Comparison of ENCODE assay signal across 8 cellular contexts in the genomic region with DNA sequence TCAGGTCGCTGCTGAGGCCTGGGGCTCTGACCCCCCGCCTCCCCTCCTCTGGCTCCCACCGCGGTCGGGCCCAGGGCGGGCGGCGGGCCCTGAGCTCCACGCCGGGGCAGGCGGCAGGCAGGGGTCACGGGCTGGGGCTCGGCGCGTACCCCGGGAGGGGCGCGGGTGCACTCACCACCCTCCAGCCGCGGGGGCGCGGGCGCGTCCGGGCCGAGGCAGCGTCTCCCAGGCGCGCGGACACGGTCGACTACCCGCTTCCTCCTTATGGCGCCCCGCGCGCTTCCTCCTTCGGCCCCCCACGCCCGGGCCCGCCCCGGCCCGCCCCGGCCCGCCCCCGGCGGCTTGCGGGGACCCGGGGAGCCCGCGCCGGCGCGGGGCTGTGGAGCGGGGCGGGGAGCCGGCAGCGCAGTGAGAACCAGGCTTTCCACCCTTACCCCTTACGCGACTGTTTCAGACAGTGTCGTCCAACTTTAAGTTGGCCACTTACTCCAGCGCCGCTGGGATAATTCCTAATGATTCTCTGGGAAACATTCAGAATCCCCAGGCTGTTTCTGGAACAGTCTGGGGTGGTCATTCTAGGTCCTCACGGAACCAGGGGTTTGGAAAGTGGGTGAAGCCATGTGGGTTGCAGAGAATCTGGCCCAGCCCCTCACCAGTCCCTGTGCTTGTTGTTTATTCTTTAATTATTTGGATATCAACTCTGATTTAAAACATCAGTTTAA. TPM values are rescaled to one million over a fixed set of nuclear protein-coding genes. Genes with fewer than 3 reads are reported as not detected.
DNase-seq lines count a peak whose midpoint lies in the region; ATAC-seq, FAIRE-seq and TF ChIP-seq lines count a peak whose summit lies in the region.

A gene (minus strand): TSS at position 264 of the 722 bp plus-strand sequence. CDS start 24,353 bp downstream, outside the sequence.

- H3K4me1 ChIP-seq in endothelial cell of umbilical vein (ENCODE audit: control insufficient read depth, extremely low read depth, insufficient read depth, low read length) (peaks cover 13% of the 10 kb centered on the region), mucosa of rectum (ENCODE audit: control insufficient read depth in 2 of 2, insufficient read depth in 2 of 2, low read length in 2 of 2) (peaks cover 28 to 30% of the 10 kb centered on the region in 2 donors)

- no peak for TF ChIP-seq CTCF in AG04450 (IDR thresholded peaks at IDR 0.05; ENCODE audit: low read depth, low read length)
- no peak for TF ChIP-seq CTCF in endothelial cell of umbilical vein (IDR thresholded peaks at IDR 0.05; ENCODE audit: extremely low read depth in 1 of 2, insufficient read depth in 1 of 2, low read depth in 1 of 2, low read length in 2 of 2)
- no peak for TF ChIP-seq CTCF in type B pancreatic cell (conservative IDR thresholded peaks at IDR 0.05)

- H3K4me3 ChIP-seq in AG04450 (ENCODE audit: low read depth, low read length) (peak within 1 kb of the TSS; percentile 73), endothelial cell of umbilical vein (replicated peaks in 1 of 3; ENCODE audit: insufficient read depth in 1 of 3, low read depth in 1 of 3, low read length in 3 of 3) (peak within 1 kb of the TSS; percentile 52 to 72 (median 59)), mucosa of rectum (ENCODE audit: low read length in 2 of 2) (peak within 1 kb of the TSS; percentile 53 to 79)

- intact Hi-C loops in activated CD4-positive, alpha-beta memory T cell treated with anti-CD3 and anti-CD28 coated beads for 36 hours (cut with micrococcal nuclease) = loop anchor here (5.0 to 10.0 kb wide), 2 partner anchors 147 to 690 kb away; a partner anchor contains a TSS
- intact Hi-C loops in endothelial cell of umbilical vein (cut with micrococcal nuclease) = loop anchor here (10.0 kb wide), 1 partner anchor 140 kb away; a partner anchor contains a TSS

- peak within 1 kb of the TSS; percentile 76 for H3K4me3 Mint-ChIP-seq in activated CD4-positive, alpha-beta memory T cell treated with anti-CD3 and anti-CD28 coated beads for 36 hours
- peak within 1 kb of the TSS; percentile 89 for H3K4me3 Mint-ChIP-seq in type B pancreatic cell

- H3K4me1 Mint-ChIP-seq in activated CD4-positive, alpha-beta memory T cell treated with anti-CD3 and anti-CD28 coated beads for 36 hours (ENCODE audit: low read depth) = peaks cover 64% of the 10 kb centered on the region
- peaks cover 36% of the 10 kb centered on the region for H3K4me1 Mint-ChIP-seq in type B pancreatic cell (ENCODE audit: unreplicated experiment)

- peak within 1 kb of the TSS; percentile 5 for H3K27ac Mint-ChIP-seq in activated CD4-positive, alpha-beta memory T cell treated with anti-CD3 and anti-CD28 coated beads for 36 hours
- peak within 1 kb of the TSS; percentile 83 for H3K27ac Mint-ChIP-seq in type B pancreatic cell

- BruUV-seq in endothelial cell of umbilical vein (replicated peaks; lab: Mats Ljungman, UMichigan) = no TSS peak

- peaks cover 32% of the 10 kb centered on the region for H3K36me3 ChIP-seq in KOPT-K1 (ENCODE audit: insufficient read depth, low read length)
- H3K36me3 ChIP-seq in endothelial cell of umbilical vein (ENCODE audit: control insufficient read depth in 2 of 2, extremely low read depth in 1 of 2, insufficient read depth in 2 of 2, low read length in 2 of 2) = no peaks in the 10 kb centered on the region
- H3K36me3 ChIP-seq in mucosa of rectum (ENCODE audit: control insufficient read depth in 2 of 2, insufficient read depth in 2 of 2, low read length in 2 of 2) = no peaks in the 10 kb centered on the region

- DNase-seq in AG04450 (ENCODE audit: low read depth, low spot score) = no peak
- DNase-seq in activated CD4-positive, alpha-beta memory T cell treated with anti-CD3 and anti-CD28 coated beads for 36 hours = peak; percentile 51
- peak; percentile 22 for DNase-seq in endothelial cell of umbilical vein (ENCODE audit: low read depth, low spot score)
- DNase-seq in type B pancreatic cell (ENCODE audit: extremely low spot score, unreplicated experiment) = peak; percentile 72

- CTCF ChIA-PET in AG04450 (lab: Charles Lee) = interaction anchor here (0.6 to 1.2 kb wide), 3 partner anchors 10 to 216 kb away, joined by 3 to 6 read pairs (median 3); no protein-coding TSS in a partner anchor
- CTCF ChIA-PET in activated CD4-positive, alpha-beta memory T cell treated with anti-CD3 and anti-CD28 coated beads for 36 hours (lab: Charles Lee) = interaction anchor here (1.1 to 5.1 kb wide), 6 partner anchors 11 to 603 kb away, joined by 3 to 35 read pairs (median 10); no protein-coding TSS in a partner anchor
- CTCF ChIA-PET in endothelial cell of umbilical vein (lab: Charles Lee) = interaction anchor here (0.7 to 2.0 kb wide), 8 partner anchors 11 to 304 kb away, joined by 3 to 9 read pairs (median 4); a partner anchor contains a TSS

- H3K27ac ChIP-seq in AG04450 (ENCODE audit: low read depth, low read length) (peak within 1 kb of the TSS; percentile 11), KOPT-K1 (ENCODE audit: low read depth, low read length, poor library complexity, severe bottlenecking) (peak within 1 kb of the TSS; percentile 100), endothelial cell of umbilical vein (ENCODE audit: insufficient read depth, low read depth, low read length) (peak within 1 kb of the TSS; percentile 34), mucosa of rectum (ENCODE audit: low read depth in 2 of 2, low read length in 2 of 2) (peak within 1 kb of the TSS; percentile 40 to 63)

- no peaks in the 10 kb centered on the region for H3K9me1 ChIP-seq in endothelial cell of umbilical vein (replicated peaks; ENCODE audit: control insufficient read depth, extremely low read depth, insufficient read depth, low read length)

- peak within 1 kb of the TSS; percentile 75 for H3K4me2 ChIP-seq in endothelial cell of umbilical vein (ENCODE audit: insufficient read depth, low read length)

- dilution Hi-C loops in endothelial cell of umbilical vein (cut with MboI; ENCODE audit: extremely low pct_ligation_motif_present, low sequenced_read_pairs) = no loop called here

- FAIRE-seq in endothelial cell of umbilical vein (lab: Jason Lieb, UNC) = no peak

- H3K27me3 Mint-ChIP-seq in activated CD4-positive, alpha-beta memory T cell treated with anti-CD3 and anti-CD28 coated beads for 36 hours = peaks cover 7% of the 10 kb centered on the region
- peaks cover 3% of the 10 kb centered on the region for H3K27me3 Mint-ChIP-seq in type B pancreatic cell

- no peaks in the 10 kb centered on the region for H4K20me1 ChIP-seq in endothelial cell of umbilical vein (replicated peaks; ENCODE audit: control insufficient read depth, extremely low read depth, insufficient read depth, low read length)

- peaks cover 3% of the 10 kb centered on the region for H3K36me3 Mint-ChIP-seq in activated CD4-positive, alpha-beta memory T cell treated with anti-CD3 and anti-CD28 coated beads for 36 hours
- no peaks in the 10 kb centered on the region for H3K36me3 Mint-ChIP-seq in type B pancreatic cell

- ATAC-seq in GM18868 (IDR thresholded peaks at IDR 0.05; ENCODE audit: unreplicated experiment) (peak; percentile 37), HG03025 (IDR thresholded peaks at IDR 0.05; ENCODE audit: low FRiP score, unreplicated experiment) (no peak)

- H3K79me2 ChIP-seq in endothelial cell of umbilical vein (ENCODE audit: control insufficient read depth, insufficient read depth, low read length) = peaks cover 30% of the 10 kb centered on the region

- no peaks in the 10 kb centered on the region for H3K9me3 ChIP-seq in AG04450 (ENCODE audit: control insufficient read depth, insufficient read depth, low read length)
- no peaks in the 10 kb centered on the region for H3K9me3 ChIP-seq in KOPT-K1 (ENCODE audit: insufficient read depth, low read length, poor library complexity, severe bottlenecking)
- H3K9me3 ChIP-seq in endothelial cell of umbilical vein (replicated peaks; ENCODE audit: control insufficient read depth, insufficient read depth, low read length) = no peaks in the 10 kb centered on the region
- no peaks in the 10 kb centered on the region for H3K9me3 ChIP-seq in mucosa of rectum (ENCODE audit: control insufficient read depth in 2 of 2, low read length in 2 of 2)

- POLR2A ChIA-PET in AG04450 (lab: Yijun Ruan, JAX) = interaction anchor here (0.6 kb wide), 1 partner anchor 18 kb away, joined by 3 read pairs; no protein-coding TSS in a partner anchor
- POLR2A ChIA-PET in activated CD4-positive, alpha-beta memory T cell treated with anti-CD3 and anti-CD28 coated beads for 36 hours (lab: Charles Lee) = interaction anchor here (0.5 to 1.4 kb wide), 2 partner anchors 14 to 15 kb away, joined by 3 read pairs; no protein-coding TSS in a partner anchor
- POLR2A ChIA-PET in endothelial cell of umbilical vein (lab: Charles Lee) = no interaction called here

- peak within 1 kb of the TSS; percentile 81 for H2AFZ ChIP-seq in endothelial cell of umbilical vein (ENCODE audit: low read depth, low read length)

- H3K9ac ChIP-seq in endothelial cell of umbilical vein (replicated peaks; ENCODE audit: extremely low read depth, insufficient read depth, low read length) (peak within 1 kb of the TSS; percentile 81), mucosa of rectum (ENCODE audit: low read depth in 1 of 2, low read length in 2 of 2) (peak within 1 kb of the TSS; percentile 68 to 77)

- peak; percentile 33 for TF ChIP-seq POLR2A in endothelial cell of umbilical vein (IDR thresholded peaks at IDR 0.05; ENCODE audit: low read depth, low read length)

- no peaks in the 10 kb centered on the region for H3K9me3 Mint-ChIP-seq in activated CD4-positive, alpha-beta memory T cell treated with anti-CD3 and anti-CD28 coated beads for 36 hours
- no peaks in the 10 kb centered on the region for H3K9me3 Mint-ChIP-seq in type B pancreatic cell

- H3K27me3 ChIP-seq in AG04450 (ENCODE audit: control insufficient read depth, insufficient read depth, low read length) = no peaks in the 10 kb centered on the region
- no peaks in the 10 kb centered on the region for H3K27me3 ChIP-seq in endothelial cell of umbilical vein (ENCODE audit: control insufficient read depth in 2 of 2, insufficient read depth in 2 of 2, low read length in 2 of 2)
- no peaks in the 10 kb centered on the region for H3K27me3 ChIP-seq in mucosa of rectum (ENCODE audit: control insufficient read depth in 2 of 2, insufficient read depth in 2 of 2, low read length in 2 of 2)

RNA-seq across cellular contexts. Expression of the gene that starts here (rescaled TPM):
- polyA plus RNA-seq in AG04450 (2011; rRNA removed) = 65.3 and 88.5 TPM in 2 replicates
- 40.2 and 48.6 TPM in 2 replicates for polyA minus RNA-seq in AG04450 (2011; rRNA and poly(A)+ RNA removed)
- total RNA-seq in activated CD4-positive, alpha-beta memory T cell treated with anti-CD3 and anti-CD28 coated beads for 36 hours = 10 to 100 TPM; 22.3 to 24.7 TPM
- 39.0 and 48.2 TPM in 2 replicates for total RNA-seq in endothelial cell of umbilical vein
- polyA plus RNA-seq in endothelial cell of umbilical vein = 119 and 183 TPM in 2 replicates
- 109 and 130 TPM in 2 replicates for polyA plus RNA-seq in endothelial cell of umbilical vein (2011; cell fraction: cytosol; rRNA removed)
- polyA plus RNA-seq in endothelial cell of umbilical vein (2011; cell fraction: nucleus; rRNA removed) = 50.2 and 53.6 TPM in 2 replicates
- 48.7 and 50.2 TPM in 2 replicates for polyA plus RNA-seq in endothelial cell of umbilical vein (2012)
- 33.5 and 41.2 TPM in 2 replicates for polyA minus RNA-seq in endothelial cell of umbilical vein
- 14.5 TPM for polyA minus RNA-seq in endothelial cell of umbilical vein (2011; cell fraction: cytosol; rRNA and poly(A)+ RNA removed)
- 8.9 and 10.2 TPM in 2 replicates for polyA minus RNA-seq in endothelial cell of umbilical vein (2011; cell fraction: nucleus; rRNA and poly(A)+ RNA removed)
- 36.4 and 47.2 TPM in 2 replicates for total RNA-seq in type B pancreatic cell (ENCODE audit: low replicate concordance)

Comparison
In these comparisons a context has a peak if more than half of its experiments do, and no peak if none do; other contexts are left out.
1. H3K27ac ChIP-seq: peak in every context shown above with its lines; median percentile 100 in KOPT-K1; 52 in mucosa of rectum; 34 in endothelial cell of umbilical vein; 11 in AG04450.